Comparison of ENCODE assay signal across 1 cellular context in the genomic region with DNA sequence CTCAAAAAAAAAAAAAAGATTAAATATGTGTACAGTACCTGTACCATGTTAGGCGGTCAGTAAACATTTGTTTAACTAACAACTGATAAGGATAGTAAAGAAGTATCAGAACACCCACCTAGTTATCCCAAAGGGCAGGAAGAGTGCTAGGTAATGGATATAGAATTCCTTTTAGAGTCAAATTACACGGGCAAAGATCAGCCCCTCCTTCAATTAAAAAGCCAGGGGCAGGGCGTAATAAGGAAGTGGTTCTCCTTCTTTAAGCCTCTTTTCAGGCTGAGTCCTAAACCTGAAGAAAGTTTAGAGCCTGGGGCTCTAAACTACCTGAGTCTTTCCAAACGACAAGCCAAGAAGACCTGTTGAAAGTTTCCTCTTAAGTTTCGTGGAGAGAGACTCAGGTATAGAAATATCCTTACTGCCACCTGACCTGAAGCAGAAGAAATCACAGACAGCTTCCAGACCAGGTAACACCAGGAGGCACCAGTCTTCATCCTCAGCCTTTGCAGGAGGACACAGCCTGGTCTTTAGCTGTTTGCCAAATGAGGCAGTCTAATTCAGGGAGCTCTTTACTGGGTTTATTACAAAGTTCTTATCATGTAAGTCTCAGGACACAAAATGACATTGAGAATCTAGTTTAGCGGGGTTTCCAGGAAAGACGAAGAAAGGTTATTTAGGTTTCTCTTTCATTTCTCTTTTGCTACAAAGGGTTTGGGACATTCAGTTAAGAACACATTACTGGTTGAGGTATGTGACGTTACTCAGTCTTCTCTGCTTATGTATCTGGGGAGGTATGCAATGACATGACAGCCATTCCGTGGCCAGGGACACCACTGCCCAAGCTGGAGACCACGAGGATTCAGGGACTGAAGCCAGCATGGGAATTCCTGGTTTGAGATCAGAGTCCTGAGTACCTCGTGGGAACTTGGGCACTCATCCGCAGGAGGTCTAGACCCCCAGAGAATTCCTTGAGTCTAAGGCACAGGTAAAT.
TF ChIP-seq lines count a peak whose summit lies in the region.

A gene with protein sequence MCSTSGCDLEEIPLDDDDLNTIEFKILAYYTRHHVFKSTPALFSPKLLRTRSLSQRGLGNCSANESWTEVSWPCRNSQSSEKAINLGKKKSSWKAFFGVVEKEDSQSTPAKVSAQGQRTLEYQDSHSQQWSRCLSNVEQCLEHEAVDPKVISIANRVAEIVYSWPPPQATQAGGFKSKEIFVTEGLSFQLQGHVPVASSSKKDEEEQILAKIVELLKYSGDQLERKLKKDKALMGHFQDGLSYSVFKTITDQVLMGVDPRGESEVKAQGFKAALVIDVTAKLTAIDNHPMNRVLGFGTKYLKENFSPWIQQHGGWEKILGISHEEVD (plus strand): TSS at position 266 of the 988 bp plus-strand sequence. CDS start 8,367 bp downstream, outside the sequence.

TF ChIP-seq in HCT116, 20 proteins besides CTCF, POLR2A, EP300 and RAD21 (continued from another document):
- TF ChIP-seq, protein P1, sequence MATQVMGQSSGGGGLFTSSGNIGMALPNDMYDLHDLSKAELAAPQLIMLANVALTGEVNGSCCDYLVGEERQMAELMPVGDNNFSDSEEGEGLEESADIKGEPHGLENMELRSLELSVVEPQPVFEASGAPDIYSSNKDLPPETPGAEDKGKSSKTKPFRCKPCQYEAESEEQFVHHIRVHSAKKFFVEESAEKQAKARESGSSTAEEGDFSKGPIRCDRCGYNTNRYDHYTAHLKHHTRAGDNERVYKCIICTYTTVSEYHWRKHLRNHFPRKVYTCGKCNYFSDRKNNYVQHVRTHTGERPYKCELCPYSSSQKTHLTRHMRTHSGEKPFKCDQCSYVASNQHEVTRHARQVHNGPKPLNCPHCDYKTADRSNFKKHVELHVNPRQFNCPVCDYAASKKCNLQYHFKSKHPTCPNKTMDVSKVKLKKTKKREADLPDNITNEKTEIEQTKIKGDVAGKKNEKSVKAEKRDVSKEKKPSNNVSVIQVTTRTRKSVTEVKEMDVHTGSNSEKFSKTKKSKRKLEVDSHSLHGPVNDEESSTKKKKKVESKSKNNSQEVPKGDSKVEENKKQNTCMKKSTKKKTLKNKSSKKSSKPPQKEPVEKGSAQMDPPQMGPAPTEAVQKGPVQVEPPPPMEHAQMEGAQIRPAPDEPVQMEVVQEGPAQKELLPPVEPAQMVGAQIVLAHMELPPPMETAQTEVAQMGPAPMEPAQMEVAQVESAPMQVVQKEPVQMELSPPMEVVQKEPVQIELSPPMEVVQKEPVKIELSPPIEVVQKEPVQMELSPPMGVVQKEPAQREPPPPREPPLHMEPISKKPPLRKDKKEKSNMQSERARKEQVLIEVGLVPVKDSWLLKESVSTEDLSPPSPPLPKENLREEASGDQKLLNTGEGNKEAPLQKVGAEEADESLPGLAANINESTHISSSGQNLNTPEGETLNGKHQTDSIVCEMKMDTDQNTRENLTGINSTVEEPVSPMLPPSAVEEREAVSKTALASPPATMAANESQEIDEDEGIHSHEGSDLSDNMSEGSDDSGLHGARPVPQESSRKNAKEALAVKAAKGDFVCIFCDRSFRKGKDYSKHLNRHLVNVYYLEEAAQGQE (IDR thresholded peaks at IDR 0.05; ENCODE audit: low read depth) = no peak
- TF ChIP-seq ZBTB33 (IDR thresholded peaks at IDR 0.05; ENCODE audit: extremely low read depth, insufficient replicate concordance, low read length) (no peak), ZNF274 (IDR thresholded peaks at IDR 0.05; ENCODE audit: low read depth, low read length) (no peak), TCF7L2 (IDR thresholded peaks at IDR 0.05; ENCODE audit: borderline replicate concordance, extremely low read depth, insufficient read depth, insufficient read length) (no peak), EZH2 (IDR thresholded peaks at IDR 0.05) (no peak), CBX3 (IDR thresholded peaks at IDR 0.05; ENCODE audit: low read depth) (no peak), ATF3 (IDR thresholded peaks at IDR 0.05) (no peak), CEBPB (IDR thresholded peaks at IDR 0.05; ENCODE audit: low read depth) (no peak)
- TF ChIP-seq, protein P2, sequence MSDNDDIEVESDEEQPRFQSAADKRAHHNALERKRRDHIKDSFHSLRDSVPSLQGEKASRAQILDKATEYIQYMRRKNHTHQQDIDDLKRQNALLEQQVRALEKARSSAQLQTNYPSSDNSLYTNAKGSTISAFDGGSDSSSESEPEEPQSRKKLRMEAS (IDR thresholded peaks at IDR 0.05) = no peak
